ENCODE assay signal across 8 cellular contexts in genomic region chr2:218896501-218897393, GRCh38. TPM values are rescaled to one million over a fixed set of nuclear protein-coding genes. Genes with fewer than 3 reads are reported as not detected.
DNase-seq lines count a peak whose midpoint lies in the region; ATAC-seq and TF ChIP-seq lines count a peak whose summit lies in the region.

No MANE protein-coding gene starts in this region.

- H3K36me3 Mint-ChIP-seq in activated naive CD4-positive, alpha-beta T cell treated with anti-CD3 and anti-CD28 coated beads, Interleukin-2, amount 50 U/mL, for 24 hours: no peaks in the 10 kb centered on the region
- no peaks in the 10 kb centered on the region for H3K36me3 Mint-ChIP-seq in mesothelial cell of epicardium
- no peaks in the 10 kb centered on the region for H3K36me3 Mint-ChIP-seq in stimulated activated naive B cell treated with anti-CD40 and anti-IgM and Interleukin-4, amounts not matched to agents 10 μg/mL and 1 μg/mL and 100 μg/mL, for 72 hours

- peak overlapping the region; percentile 82 for H3K27ac Mint-ChIP-seq in activated naive CD4-positive, alpha-beta T cell treated with anti-CD3 and anti-CD28 coated beads, Interleukin-2, amount 50 U/mL, for 24 hours
- peak overlapping the region; percentile 99 for H3K27ac Mint-ChIP-seq in mesothelial cell of epicardium
- peak overlapping the region; percentile 86 for H3K27ac Mint-ChIP-seq in stimulated activated naive B cell treated with anti-CD40 and anti-IgM and Interleukin-4, amounts not matched to agents 10 μg/mL and 1 μg/mL and 100 μg/mL, for 72 hours

- peak; percentile 54 for ATAC-seq in GM19452 (IDR thresholded peaks at IDR 0.05; ENCODE audit: unreplicated experiment)
- peak; percentile 55 for ATAC-seq in HG03521 (IDR thresholded peaks at IDR 0.05; ENCODE audit: unreplicated experiment)
- peak; percentile 73 to 81 for ATAC-seq in stimulated activated naive B cell treated with anti-CD40 and anti-IgM and Interleukin-4, amounts not matched to agents 10 μg/mL and 1 μg/mL and 100 μg/mL, for 72 hours (replicated peaks)

- H3K36me3 ChIP-seq in SJSA1: no peaks in the 10 kb centered on the region

- H3K27me3 ChIP-seq in SJSA1 (replicated peaks): peaks cover 81% of the 10 kb centered on the region

- no peak for TF ChIP-seq CTCF in mesothelial cell of epicardium (IDR thresholded peaks at IDR 0.05; ENCODE audit: unreplicated experiment)

- H3K4me3 Mint-ChIP-seq in activated naive CD4-positive, alpha-beta T cell treated with anti-CD3 and anti-CD28 coated beads, Interleukin-2, amount 50 U/mL, for 24 hours: peak overlapping the region; percentile 68
- peak overlapping the region; percentile 29 for H3K4me3 Mint-ChIP-seq in mesothelial cell of epicardium
- peak overlapping the region; percentile 66 to 81 for H3K4me3 Mint-ChIP-seq in stimulated activated naive B cell treated with anti-CD40 and anti-IgM and Interleukin-4, amounts not matched to agents 10 μg/mL and 1 μg/mL and 100 μg/mL, for 72 hours

- H3K9me3 ChIP-seq in SJSA1 (replicated peaks): 0 out of 2 replicates have a peak, but pooled peaks cover 6% of the 10 kb centered on the region

- peaks cover 24% of the 10 kb centered on the region for H3K4me1 ChIP-seq in SJSA1 (replicated peaks)

- DNase-seq in DMS53 treated with DMSO at 0.1 percent for 48 hours (lab: John Stamatoyannopoulos, UW; ENCODE audit: unreplicated experiment): peak; percentile 19
- peak; percentile 32 to 47 for DNase-seq in SJSA1 (ENCODE audit: low read depth in 1 of 2, low spot score in 2 of 2)
- peak; percentile 65 to 83 for DNase-seq in mesothelial cell of epicardium (ENCODE audit: low spot score in 2 of 2, unreplicated experiment in 2 of 2)
- DNase-seq in stimulated activated naive B cell treated with anti-CD40 and anti-IgM and Interleukin-4, amounts not matched to agents 10 μg/mL and 1 μg/mL and 100 μg/mL, for 72 hours: peak; percentile 91
- no peak for DNase-seq in dedifferentiated amniotic fluid mesenchymal stem cell (ENCODE audit: extremely low spot score)

- no peaks in the 10 kb centered on the region for H3K9me3 Mint-ChIP-seq in activated naive CD4-positive, alpha-beta T cell treated with anti-CD3 and anti-CD28 coated beads, Interleukin-2, amount 50 U/mL, for 24 hours
- peaks cover 4% of the 10 kb centered on the region for H3K9me3 Mint-ChIP-seq in mesothelial cell of epicardium
- no peaks in the 10 kb centered on the region for H3K9me3 Mint-ChIP-seq in stimulated activated naive B cell treated with anti-CD40 and anti-IgM and Interleukin-4, amounts not matched to agents 10 μg/mL and 1 μg/mL and 100 μg/mL, for 72 hours

- no peak overlapping the region for H3K4me3 ChIP-seq in SJSA1

- H3K4me1 Mint-ChIP-seq in activated naive CD4-positive, alpha-beta T cell treated with anti-CD3 and anti-CD28 coated beads, Interleukin-2, amount 50 U/mL, for 24 hours: peaks cover 57% of the 10 kb centered on the region
- H3K4me1 Mint-ChIP-seq in mesothelial cell of epicardium: peaks cover 48% of the 10 kb centered on the region
- H3K4me1 Mint-ChIP-seq in stimulated activated naive B cell treated with anti-CD40 and anti-IgM and Interleukin-4, amounts not matched to agents 10 μg/mL and 1 μg/mL and 100 μg/mL, for 72 hours: peaks cover 44 to 70% of the 10 kb centered on the region in 2 donors

- no peak overlapping the region for H3K27ac ChIP-seq in SJSA1

- peaks cover 8% of the 10 kb centered on the region for H3K27me3 Mint-ChIP-seq in activated naive CD4-positive, alpha-beta T cell treated with anti-CD3 and anti-CD28 coated beads, Interleukin-2, amount 50 U/mL, for 24 hours
- H3K27me3 Mint-ChIP-seq in mesothelial cell of epicardium (ENCODE audit: low read depth): peaks cover 69% of the 10 kb centered on the region
- peaks cover 18 to 21% of the 10 kb centered on the region in 2 donors for H3K27me3 Mint-ChIP-seq in stimulated activated naive B cell treated with anti-CD40 and anti-IgM and Interleukin-4, amounts not matched to agents 10 μg/mL and 1 μg/mL and 100 μg/mL, for 72 hours

RNA-seq across cellular contexts. Expression of gene WNT10A, which starts 16.1 kb away (rescaled TPM):
- total RNA-seq in SJSA1 (2014; rRNA removed; shearing (Covaris generic)): not detected in 2 replicates
- total RNA-seq in mesothelial cell of epicardium: 50.7 to 53.2 TPM (median 51.8 TPM) in 3 replicates

RNA-seq across cellular contexts. Expression of gene WNT6, which starts 37.1 kb away (rescaled TPM):
- not detected in 2 replicates for total RNA-seq in SJSA1 (2014; rRNA removed; shearing (Covaris generic))
- total RNA-seq in mesothelial cell of epicardium: 106 to 118 TPM (median 115 TPM) in 3 replicates

Comparison
In these comparisons a context has a peak if more than half of its experiments do, and no peak if none do; other contexts are left out.
1. RNA of gene WNT10A, which starts 16.1 kb away (total RNA-seq): 50.7 to 53.2 TPM in mesothelial cell of epicardium; not detected in SJSA1; every median in the first group is over 10 times any median in the second.
2. RNA of gene WNT6, which starts 37.1 kb away (total RNA-seq): 106 to 118 TPM in mesothelial cell of epicardium; not detected in SJSA1; every median in the first group is over 100 times any median in the second.
3. Peak in every context shown above with its lines, with median percentiles within 50 percentile points of each other: ATAC-seq, H3K27ac Mint-ChIP-seq and H3K4me3 Mint-ChIP-seq.